13 cellular contexts compared by ENCODE assay signal in the genomic region with DNA sequence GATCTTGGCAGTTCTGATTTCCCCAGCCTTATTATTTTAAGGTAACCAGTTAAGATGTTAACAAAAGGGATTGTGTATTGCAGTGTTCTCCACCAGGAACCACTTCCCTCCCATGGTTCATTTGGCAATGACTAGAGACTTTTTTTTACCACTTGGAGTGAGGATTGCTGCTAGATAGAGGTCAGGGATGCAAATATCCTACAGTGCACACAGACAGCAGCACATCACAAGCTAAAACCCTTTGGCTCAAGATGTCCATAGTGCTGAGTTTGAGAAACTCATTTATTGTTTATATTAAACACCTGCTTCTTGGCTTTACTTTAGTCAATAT. TPM values are rescaled to one million over a fixed set of nuclear protein-coding genes. Genes with fewer than 3 reads are reported as not detected.
DNase-seq lines count a peak whose midpoint lies in the region; ATAC-seq, FAIRE-seq and TF ChIP-seq lines count a peak whose summit lies in the region.
"Had no signal": no experiment of that assay in that cellular context is flagged by ENCODE, and none has a peak within 500 bp of the region (broad histone marks: within the 10 kb centered on the region; RNA-seq: fewer than 3 reads in every experiment).

No MANE protein-coding gene starts in this region.

- DNase-seq in activated CD4-positive, alpha-beta T cell treated with anti-CD3 and anti-CD28 coated beads for 36 hours = no peak
- no peak for DNase-seq in activated CD4-positive, alpha-beta T cell treated with anti-CD3 and anti-CD28 coated beads for 1 hour
- DNase-seq in PC-3 (peak; percentile 14), epithelial cell of prostate (ENCODE audit: low read depth, low spot score) (no peak), pancreas (no peak), vagina (ENCODE audit: extremely low spot score in 2 of 2) (no peak), ureter (ENCODE audit: low spot score) (no peak)
- DNase-seq: NCI-H345; posterior cingulate gyrus; stimulated activated CD8-positive, alpha-beta memory T cell treated with anti-CD3 and anti-CD28 coated beads, Interleukin-4, amount 100 ng/mL, for 48 hours; T1000 had no signal

- H3K9me3 ChIP-seq in PC-3 (ENCODE audit: low read length) = no peaks in the 10 kb centered on the region
- no peaks in the 10 kb centered on the region for H3K9me3 ChIP-seq in pancreas
- no peaks in the 10 kb centered on the region for H3K9me3 ChIP-seq in vagina

- no peak overlapping the region for H2AFZ ChIP-seq in PC-3 (ENCODE audit: low read length)

- CTCF ChIA-PET in activated CD4-positive, alpha-beta T cell treated with anti-CD3 and anti-CD28 coated beads for 36 hours (lab: Charles Lee) = interaction anchor here (2.6 kb wide), 1 partner anchor 19 kb away, joined by 7 read pairs; no protein-coding TSS in a partner anchor
- CTCF ChIA-PET in PC-3 (lab: Charles Lee) = no interaction called here

- peaks cover 92% of the 10 kb centered on the region for H3K4me1 Mint-ChIP-seq in activated CD4-positive, alpha-beta T cell treated with anti-CD3 and anti-CD28 coated beads for 36 hours

- H3K27me3 ChIP-seq in PC-3 (ENCODE audit: low read length) = no peaks in the 10 kb centered on the region
- H3K27me3 ChIP-seq in pancreas = no peaks in the 10 kb centered on the region
- no peaks in the 10 kb centered on the region for H3K27me3 ChIP-seq in vagina

- H3K4me3 Mint-ChIP-seq in activated CD4-positive, alpha-beta T cell treated with anti-CD3 and anti-CD28 coated beads for 36 hours = no peak overlapping the region

- H3K4me2 ChIP-seq in PC-3 (ENCODE audit: low read length) = no peak overlapping the region

- peaks cover 45% of the 10 kb centered on the region for H4K20me1 ChIP-seq in PC-3 (ENCODE audit: low read length)

- TF ChIP-seq POLR2A in vagina (IDR thresholded peaks at IDR 0.05) = no peak

- H3K4me1 ChIP-seq in PC-3 (ENCODE audit: insufficient read depth, low read length) (peaks cover 22% of the 10 kb centered on the region), pancreas (peaks cover 15 to 39% (median 38%) of the 10 kb centered on the region in 3 donors), vagina (peaks cover 59% of the 10 kb centered on the region)

- peaks cover 100% of the 10 kb centered on the region for H3K79me2 ChIP-seq in PC-3 (ENCODE audit: low read length)

- peak overlapping the region; percentile 58 for H3K27ac Mint-ChIP-seq in activated CD4-positive, alpha-beta T cell treated with anti-CD3 and anti-CD28 coated beads for 36 hours

- peaks cover 36% of the 10 kb centered on the region for H3K36me3 Mint-ChIP-seq in activated CD4-positive, alpha-beta T cell treated with anti-CD3 and anti-CD28 coated beads for 36 hours (ENCODE audit: low read depth)

- no peaks in the 10 kb centered on the region for H3F3A ChIP-seq in PC-3 (ENCODE audit: low read length, unreplicated experiment)

- no peak for TF ChIP-seq CTCF in PC-3 (conservative IDR thresholded peaks at IDR 0.05; ENCODE audit: low read depth, low read length)
- no peak for TF ChIP-seq CTCF in pancreas (IDR thresholded peaks at IDR 0.05)
- no peak for TF ChIP-seq CTCF in vagina (IDR thresholded peaks at IDR 0.05)

- H3K36me3 ChIP-seq in PC-3 (ENCODE audit: low read depth, low read length) (no peaks in the 10 kb centered on the region), pancreas (no peaks in the 10 kb centered on the region), vagina (no peaks in the 10 kb centered on the region)

- H3K9ac ChIP-seq in PC-3 (ENCODE audit: low read length) = no peak overlapping the region

- no peaks in the 10 kb centered on the region for H3K9me2 ChIP-seq in PC-3 (replicated peaks; ENCODE audit: low read length)

- H3K9me3 Mint-ChIP-seq in activated CD4-positive, alpha-beta T cell treated with anti-CD3 and anti-CD28 coated beads for 36 hours (ENCODE audit: low read depth) = no peaks in the 10 kb centered on the region
- H3K9me3 Mint-ChIP-seq: activated naive CD4-positive, alpha-beta T cell treated with anti-CD3 and anti-CD28 coated beads, Interleukin-2, amount 50 U/mL, for 72 hours had no signal

- no peak for ATAC-seq in activated CD4-positive, alpha-beta T cell treated with anti-CD3 and anti-CD28 coated beads for 36 hours
- ATAC-seq in PC-3 (peak; percentile 66), pancreas (peak in 3 of 4 donors; percentile 9 to 39 (median 28)), GM21619 (IDR thresholded peaks at IDR 0.05; ENCODE audit: unreplicated experiment) (no peak)

- no peaks in the 10 kb centered on the region for H3K27me3 Mint-ChIP-seq in activated CD4-positive, alpha-beta T cell treated with anti-CD3 and anti-CD28 coated beads for 36 hours

- POLR2A ChIA-PET in activated CD4-positive, alpha-beta T cell treated with anti-CD3 and anti-CD28 coated beads for 36 hours (lab: Charles Lee) = no interaction called here
- POLR2A ChIA-PET in PC-3 (lab: Charles Lee; ENCODE audit: unreplicated experiment) = no interaction called here

- BruUV-seq in PC-3 (replicated peaks; lab: Mats Ljungman, UMichigan) = no TSS peak

- no peak for FAIRE-seq in pancreas (lab: Jason Lieb, UNC)

- peak overlapping the region; percentile 28 for H3K27ac ChIP-seq in PC-3 (ENCODE audit: low read length)
- peak overlapping the region; percentile 25 for H3K27ac ChIP-seq in epithelial cell of prostate
- peak overlapping the region in 1 of 4 donors; percentile 1 for H3K27ac ChIP-seq in pancreas
- no peak overlapping the region for H3K27ac ChIP-seq in vagina

- intact Hi-C loops in activated CD4-positive, alpha-beta T cell treated with anti-CD3 and anti-CD28 coated beads for 36 hours (cut with DNase I, micrococcal nuclease) = no loop called here
- intact Hi-C loops in PC-3 (cut with micrococcal nuclease) = loop anchor here (1.0 to 5.0 kb wide), 2 partner anchors 15 to 40 kb away; a partner anchor contains a TSS
- intact Hi-C loops in pancreas (cut with DNase I) = no loop called here
- intact Hi-C loops in vagina (cut with DNase I) = no loop called here

- H3K4me3 ChIP-seq in PC-3 (ENCODE audit: low read length) = no peak overlapping the region
- H3K4me3 ChIP-seq in pancreas = no peak overlapping the region
- no peak overlapping the region for H3K4me3 ChIP-seq in vagina

RNA-seq across cellular contexts. Expression of a gene that starts 24.1 kb away (rescaled TPM):
- total RNA-seq in activated CD4-positive, alpha-beta T cell treated with anti-CD3 and anti-CD28 coated beads for 36 hours = 1 to 10 TPM; 4.7 to 5.2 TPM
- 3.8 and 6.2 TPM in 2 replicates for total RNA-seq in PC-3 (2014; rRNA removed)
- 1 to 10 TPM in 5 of 6 donors, under 1 TPM in 1; 0.79 to 2.9 (median 1.6) TPM for total RNA-seq in pancreas
- 1 to 10 TPM in 1 of 2 donors, under 1 TPM in 1; 0.95 to 1.2 TPM for polyA plus RNA-seq in pancreas
- total RNA-seq in vagina = 6.4 TPM
- total RNA-seq in ureter = 11.0 TPM

RNA-seq across cellular contexts. Expression of a gene that starts 40.7 kb away (rescaled TPM):
- 10 to 100 TPM; 75.1 to 91.5 TPM for total RNA-seq in activated CD4-positive, alpha-beta T cell treated with anti-CD3 and anti-CD28 coated beads for 36 hours
- total RNA-seq in PC-3 (2014; rRNA removed) = 40.5 and 62.7 TPM in 2 replicates
- 10 to 100 TPM; 18.3 to 45.6 (median 24.4) TPM for total RNA-seq in pancreas
- 10 to 100 TPM in 1 of 2 donors, 1 to 10 TPM in 1; 8.2 to 13.7 TPM for polyA plus RNA-seq in pancreas
- 24.3 TPM for total RNA-seq in vagina
- total RNA-seq in ureter = 69.4 TPM

Comparison
In these comparisons a context has a peak if more than half of its experiments do, and no peak if none do; other contexts are left out.
1. ATAC-seq: peak in PC-3 (single experiment) and pancreas (3 of 4); none in activated CD4-positive, alpha-beta T cell treated with anti-CD3 and anti-CD28 coated beads for 36 hours (single experiment) and GM21619 (single experiment).